Comparison of ENCODE assay signal across 3 cellular contexts in genomic region chr20:30599990-30600389, GRCh38.
"Had no signal": no experiment of that assay in that cellular context is flagged by ENCODE, and none has a peak within 500 bp of the region (broad histone marks: within the 10 kb centered on the region; RNA-seq: fewer than 3 reads in every experiment).

No MANE protein-coding gene starts in this region.

- ATAC-seq: GM12878 had no signal

- H3K4me3 ChIP-seq: GM12878 had no signal

- DNase-seq: GDM1, GF-D8 had no signal
